ENCODE assay signal across 32 cellular contexts in genomic region chr19:28401739-28402138, GRCh38.
"Had no signal": no experiment of that assay in that cellular context is flagged by ENCODE, and none has a peak within 500 bp of the region (broad histone marks: within the 10 kb centered on the region; RNA-seq: fewer than 3 reads in every experiment).

No MANE protein-coding gene starts in this region.

- H3K27me3 ChIP-seq: SJSA1 had no signal

- H3K4me3 ChIP-seq: K562, SJSA1 had no signal

- FAIRE-seq: colon, K562, TTC549 had no signal

- H3K4me1 ChIP-seq: SJSA1 had no signal

- H3K9me3 Mint-ChIP-seq: activated naive CD8-positive, alpha-beta T cell treated with anti-CD3 and anti-CD28 coated beads, Interleukin-2, amount 50 U/mL, for 24 hours had no signal

- H3K27ac ChIP-seq: SJSA1 had no signal

- H3K9me3 ChIP-seq: SJSA1, SK-N-SH had no signal

- H3K27me3 Mint-ChIP-seq: activated CD4-positive, alpha-beta T cell treated with anti-CD3 and anti-CD28 coated beads, Interleukin-2, amount 10 ng/mL, durations not matched to agents 24 days and 14 days; activated naive CD8-positive, alpha-beta T cell treated with anti-CD3 and anti-CD28 coated beads, Interleukin-2, amount 50 U/mL, for 24 hours; brain had no signal

- H3K36me3 Mint-ChIP-seq: brain, T-cell had no signal

- H3K36me3 ChIP-seq: SJSA1 had no signal

- DNase-seq: activated CD4-positive, alpha-beta T cell treated with anti-CD3 and anti-CD28 coated beads, Interleukin-2, amount 10 ng/mL, durations not matched to agents 24 days and 14 days; activated CD4-positive, alpha-beta T cell treated with anti-CD3 and anti-CD28 coated beads, Interleukin-2, amount 50 U/mL, for 4 hours; activated CD8-positive, alpha-beta T cell treated with anti-CD3 and anti-CD28 coated beads for 36 hours; activated gamma-delta T cell treated with Interleukin-2 at 50 U/mL for 16 hours; activated naive CD4-positive, alpha-beta T cell treated with anti-CD3 and anti-CD28 coated beads for 36 hours; activated naive CD8-positive, alpha-beta T cell treated with anti-CD3 and anti-CD28 coated beads, Interleukin-2, amount 50 U/mL, for 24 hours; activated T-cell treated with anti-CD3 and anti-CD28 coated beads, Interleukin-2, amount 50 U/mL, for 1 hour; activated T-cell treated with anti-CD3 and anti-CD28 coated beads, Interleukin-2, amount 50 U/mL, for 72 hours; anterior cingulate cortex; central memory CD4-positive, alpha-beta T cell; NCI-H1048; NCI-H1105 treated with DMSO at 0.1 percent for 48 hours; NCI-H1436; NCI-H1694; NCI-H1930; NCI-H2081 treated with DMSO at 0.1 percent for 48 hours; NCI-H226; NCI-H510A; NCI-H526; NCI-H748 treated with DMSO at 0.1 percent for 48 hours; NK-92 treated with Interleukin-12 subunit alpha and Interleukin-12 subunit beta, amount 100 ng/mL, for 24 hours; OCI-M1; SHP77; SK-N-SH; T-cell had no signal

- H3K4me3 Mint-ChIP-seq: activated CD4-positive, alpha-beta T cell treated with anti-CD3 and anti-CD28 coated beads, Interleukin-2, amount 10 ng/mL, durations not matched to agents 24 days and 14 days; activated CD8-positive, alpha-beta T cell treated with anti-CD3 and anti-CD28 coated beads for 36 hours; activated naive CD4-positive, alpha-beta T cell treated with anti-CD3 and anti-CD28 coated beads for 36 hours; activated naive CD8-positive, alpha-beta T cell treated with anti-CD3 and anti-CD28 coated beads, Interleukin-2, amount 50 U/mL, for 24 hours; activated T-cell treated with anti-CD3 and anti-CD28 coated beads, Interleukin-2, amount 50 U/mL, for 72 hours; brain; T-cell had no signal

- H3K27ac Mint-ChIP-seq: activated CD4-positive, alpha-beta T cell treated with anti-CD3 and anti-CD28 coated beads, Interleukin-2, amount 10 ng/mL, durations not matched to agents 24 days and 14 days; activated CD8-positive, alpha-beta T cell treated with anti-CD3 and anti-CD28 coated beads for 36 hours; activated naive CD4-positive, alpha-beta T cell treated with anti-CD3 and anti-CD28 coated beads for 36 hours; activated naive CD4-positive, alpha-beta T cell treated with anti-CD3 and anti-CD28 coated beads, Interleukin-2, amount 50 U/mL, for 72 hours; activated naive CD8-positive, alpha-beta T cell treated with anti-CD3 and anti-CD28 coated beads, Interleukin-2, amount 50 U/mL, for 24 hours; activated T-cell treated with anti-CD3 and anti-CD28 coated beads, Interleukin-2, amount 50 U/mL, for 72 hours; activated T-helper 2 cell treated with anti-CD3 and anti-CD28 coated beads, Interferon-gamma antibody, Interleukin-2, Interleukin-4, amounts not matched to agents 10 μg/mL and 5 μg/mL and 100 μg/mL, durations not matched to agents 14 hours and 24 hours and 36 hours; T-cell had no signal
